Comparison of ENCODE assay signal across 8 cellular contexts in the genomic region with DNA sequence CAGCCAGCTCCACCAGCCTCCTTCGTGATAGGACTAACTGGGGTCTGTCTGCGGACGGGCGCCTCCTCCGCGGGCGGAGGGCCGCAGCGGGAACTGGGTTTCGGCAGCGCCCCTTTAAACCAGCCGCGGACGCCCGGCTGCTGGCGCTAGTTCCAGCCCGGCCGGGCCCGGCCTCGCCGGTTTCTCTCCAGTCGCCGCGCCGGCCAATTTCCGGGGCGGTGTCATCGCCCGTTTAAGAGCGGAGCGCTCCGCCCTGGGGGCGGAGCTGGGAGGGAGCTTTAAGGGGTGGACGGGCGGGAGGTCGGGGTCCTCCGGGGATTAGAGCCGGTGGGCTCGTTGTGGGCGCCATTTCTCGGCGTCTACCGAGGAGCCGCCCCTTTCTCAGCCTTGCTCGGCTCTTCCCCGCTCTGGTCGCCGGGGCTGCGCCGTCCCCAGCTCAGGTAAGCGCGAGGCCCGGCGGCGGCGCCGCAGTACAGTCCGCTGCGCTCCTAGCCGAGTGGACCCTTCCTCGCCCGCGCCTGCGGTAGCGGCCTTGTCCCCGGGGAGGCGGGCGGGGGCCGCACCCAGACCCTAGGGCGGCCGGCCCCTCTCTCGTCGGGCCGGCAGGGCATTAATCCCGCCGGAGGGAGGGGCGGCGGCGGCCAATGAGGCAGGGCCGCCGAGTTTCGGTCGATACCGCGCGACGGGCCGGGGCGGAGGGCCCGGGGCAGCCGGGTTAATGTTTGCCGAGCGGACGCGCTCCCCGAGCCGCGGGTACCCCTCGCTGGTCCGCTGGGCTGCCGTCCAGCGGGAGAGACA. TPM values are rescaled to one million over a fixed set of nuclear protein-coding genes. Genes with fewer than 3 reads are reported as not detected.
DNase-seq lines count a peak whose midpoint lies in the region; ATAC-seq, FAIRE-seq and TF ChIP-seq lines count a peak whose summit lies in the region.

TSS of gene EPB41L5 (plus strand) at position 307 of the 798 bp plus-strand sequence. CDS start 6,008 bp downstream, outside the sequence.

- no peak within 1 kb of the TSS for H3K27ac Mint-ChIP-seq in T-helper 2 cell treated with Interferon-gamma antibody and Interleukin-4, amounts not matched to agents 5 μg/mL and 100 μg/mL, for 36 hours
- H3K27ac Mint-ChIP-seq in astrocyte (ENCODE audit: unreplicated experiment) = peak within 1 kb of the TSS; percentile 70

- peak; percentile 93 for DNase-seq in NCI-H146 treated with DMSO at 0.1 percent for 48 hours (lab: John Stamatoyannopoulos, UW; ENCODE audit: unreplicated experiment)
- DNase-seq in T-helper 2 cell treated with Interferon-gamma antibody and Interleukin-4, amounts not matched to agents 5 μg/mL and 100 μg/mL, for 36 hours (ENCODE audit: low spot score) = peak; percentile 78
- peak; percentile 87 for DNase-seq in astrocyte (ENCODE audit: low read depth)
- DNase-seq in hepatocyte (ENCODE audit: low spot score) = peak; percentile 98
- DNase-seq in retina = peak; percentile 98
- no peak for DNase-seq in NK-92 treated with Interleukin-12 subunit alpha and Interleukin-12 subunit beta, amount 100 ng/mL, for 24 hours (lab: John Stamatoyannopoulos, UW)

- peaks cover 3% of the 10 kb centered on the region for H3K4me1 ChIP-seq in astrocyte (ENCODE audit: insufficient read depth, low read length)
- H3K4me1 ChIP-seq in hepatocyte (ENCODE audit: insufficient read depth) = peaks cover 4% of the 10 kb centered on the region

- H3K9me3 Mint-ChIP-seq in T-helper 2 cell treated with Interferon-gamma antibody and Interleukin-4, amounts not matched to agents 5 μg/mL and 100 μg/mL, for 36 hours = no peaks in the 10 kb centered on the region
- no peaks in the 10 kb centered on the region for H3K9me3 Mint-ChIP-seq in astrocyte (ENCODE audit: unreplicated experiment)

- H4K20me1 ChIP-seq in astrocyte (ENCODE audit: insufficient read depth, low read length) (peaks cover 3% of the 10 kb centered on the region), hepatocyte (ENCODE audit: insufficient read depth, poor library complexity, severe bottlenecking) (peaks cover 6% of the 10 kb centered on the region)

- peaks cover 8% of the 10 kb centered on the region for H3K4me1 Mint-ChIP-seq in T-helper 2 cell treated with Interferon-gamma antibody and Interleukin-4, amounts not matched to agents 5 μg/mL and 100 μg/mL, for 36 hours (ENCODE audit: low read depth)
- peaks cover 5% of the 10 kb centered on the region for H3K4me1 Mint-ChIP-seq in astrocyte (ENCODE audit: low read depth, unreplicated experiment)

- peak within 1 kb of the TSS; percentile 83 for H3K9ac ChIP-seq in astrocyte (ENCODE audit: low read length)

- no peaks in the 10 kb centered on the region for H3K27me3 ChIP-seq in astrocyte (ENCODE audit: insufficient read depth, low read length)
- no peaks in the 10 kb centered on the region for H3K27me3 ChIP-seq in hepatocyte

- no peaks in the 10 kb centered on the region for H3K36me3 Mint-ChIP-seq in T-helper 2 cell treated with Interferon-gamma antibody and Interleukin-4, amounts not matched to agents 5 μg/mL and 100 μg/mL, for 36 hours (ENCODE audit: low read depth)
- no peaks in the 10 kb centered on the region for H3K36me3 Mint-ChIP-seq in astrocyte (ENCODE audit: low read depth, unreplicated experiment)

- H3K4me3 Mint-ChIP-seq in T-helper 2 cell treated with Interferon-gamma antibody and Interleukin-4, amounts not matched to agents 5 μg/mL and 100 μg/mL, for 36 hours = peak within 1 kb of the TSS; percentile 77
- peak within 1 kb of the TSS; percentile 89 for H3K4me3 Mint-ChIP-seq in astrocyte (ENCODE audit: unreplicated experiment)

- H3K4me3 ChIP-seq in astrocyte (ENCODE audit: insufficient read depth, low read depth, low read length) = peak within 1 kb of the TSS; percentile 65
- H3K4me3 ChIP-seq in hepatocyte = peak within 1 kb of the TSS; percentile 87

- H3K27me3 Mint-ChIP-seq in T-helper 2 cell treated with Interferon-gamma antibody and Interleukin-4, amounts not matched to agents 5 μg/mL and 100 μg/mL, for 36 hours (ENCODE audit: low read depth) = peaks cover 17% of the 10 kb centered on the region
- H3K27me3 Mint-ChIP-seq in astrocyte (ENCODE audit: low read depth, unreplicated experiment) = no peaks in the 10 kb centered on the region

- FAIRE-seq in astrocyte (lab: Jason Lieb, UNC) = no peak

- H2AFZ ChIP-seq in astrocyte (ENCODE audit: low read depth, low read length) (peak within 1 kb of the TSS; percentile 82), hepatocyte (peak within 1 kb of the TSS; percentile 77)

- H3K79me2 ChIP-seq in astrocyte (ENCODE audit: insufficient read depth, low read length) (peaks cover 9% of the 10 kb centered on the region), hepatocyte (peaks cover 46% of the 10 kb centered on the region)

- H3K36me3 ChIP-seq in astrocyte (ENCODE audit: insufficient read depth, low read length) (no peaks in the 10 kb centered on the region), hepatocyte (replicated peaks; ENCODE audit: insufficient read depth, low read depth) (no peaks in the 10 kb centered on the region)

- TF ChIP-seq POLR2A in GM15510 (IDR thresholded peaks at IDR 0.05; ENCODE audit: borderline replicate concordance, extremely low read depth, insufficient read length) = peak; percentile 61

- H3K27ac ChIP-seq in astrocyte (ENCODE audit: low read depth, low read length) (peak within 1 kb of the TSS; percentile 45), hepatocyte (peak within 1 kb of the TSS; percentile 97)

- no peak for TF ChIP-seq CTCF in astrocyte (IDR thresholded peaks at IDR 0.05; ENCODE audit: insufficient read depth, low read depth, low read length)
- TF ChIP-seq CTCF in hepatocyte (IDR thresholded peaks at IDR 0.05; ENCODE audit: poor library complexity) = no peak

- under 1% methylated on average over 52 of the region's 102 CpGs for WGBS in hepatocyte (ENCODE audit: low lambda C conversion rate, missing lambda C conversion rate)

- H3K4me2 ChIP-seq in astrocyte (ENCODE audit: low read length) (peak within 1 kb of the TSS; percentile 80), hepatocyte (peak within 1 kb of the TSS; percentile 77)

- peak; percentile 89 for ATAC-seq in HG02870 (IDR thresholded peaks at IDR 0.05; ENCODE audit: unreplicated experiment)

- no peaks in the 10 kb centered on the region for H3K9me3 ChIP-seq in astrocyte (ENCODE audit: insufficient read depth, low read depth, low read length)
- H3K9me3 ChIP-seq in hepatocyte (ENCODE audit: low read depth) = no peaks in the 10 kb centered on the region

- H3K9me2 ChIP-seq in hepatocyte (replicated peaks; ENCODE audit: insufficient read depth) = no peaks in the 10 kb centered on the region

RNA-seq across cellular contexts. Expression of gene EPB41L5, which starts in this region (rescaled TPM):
- total RNA-seq in astrocyte = 13.5 and 16.2 TPM in 2 replicates
- total RNA-seq in hepatocyte = 41.7 and 42.2 TPM in 2 replicates
- polyA plus RNA-seq in hepatocyte = 24.8 and 31.1 TPM in 2 replicates
